Comparison of ENCODE assay signal across 21 cellular contexts in genomic region chr2:235194351-235194750, GRCh38.
DNase-seq lines count a peak whose midpoint lies in the region.
"Had no signal": no experiment of that assay in that cellular context is flagged by ENCODE, and none has a peak within 500 bp of the region (broad histone marks: within the 10 kb centered on the region; RNA-seq: fewer than 3 reads in every experiment).

No MANE protein-coding gene starts in this region.

- DNase-seq in NCI-H526 (lab: John Stamatoyannopoulos, UW) (peak; percentile 15 to 19), NCI-H526 treated with DMSO at 0.1 percent for 48 hours (lab: John Stamatoyannopoulos, UW) (no peak), foreskin melanocyte (peak; percentile 60), kidney tubule cell (ENCODE audit: low spot score) (peak; percentile 20), superior temporal gyrus (ENCODE audit: extremely low spot score) (peak; percentile 93), D341Med (ENCODE audit: low spot score) (no peak), NCI-H774 (lab: John Stamatoyannopoulos, UW) (no peak), iPS-NIHi11 (ENCODE audit: low spot score) (no peak)
- DNase-seq: ACHN; Caco-2; CD4-positive, alpha-beta memory T cell; DMS153; GOT3; HCEC 1CT; NCI-H1694; NCI-H2081 treated with DMSO at 0.1 percent for 48 hours; NCI-H2171 treated with DMSO at 0.1 percent for 48 hours; NCI-H446 treated with DMSO at 0.1 percent for 48 hours; PC-9; RPMI8226; SHP77 had no signal

Comparison
In these comparisons a context has a peak if more than half of its experiments do, and no peak if none do; other contexts are left out.
1. DNase-seq: peak in NCI-H526 (2 of 2), foreskin melanocyte (single experiment), kidney tubule cell (single experiment) and superior temporal gyrus (single experiment); none in NCI-H526 treated with DMSO at 0.1 percent for 48 hours (single experiment), D341Med (single experiment), NCI-H774 (single experiment) and iPS-NIHi11 (single experiment).